9 cellular contexts compared by ENCODE assay signal in the genomic region with DNA sequence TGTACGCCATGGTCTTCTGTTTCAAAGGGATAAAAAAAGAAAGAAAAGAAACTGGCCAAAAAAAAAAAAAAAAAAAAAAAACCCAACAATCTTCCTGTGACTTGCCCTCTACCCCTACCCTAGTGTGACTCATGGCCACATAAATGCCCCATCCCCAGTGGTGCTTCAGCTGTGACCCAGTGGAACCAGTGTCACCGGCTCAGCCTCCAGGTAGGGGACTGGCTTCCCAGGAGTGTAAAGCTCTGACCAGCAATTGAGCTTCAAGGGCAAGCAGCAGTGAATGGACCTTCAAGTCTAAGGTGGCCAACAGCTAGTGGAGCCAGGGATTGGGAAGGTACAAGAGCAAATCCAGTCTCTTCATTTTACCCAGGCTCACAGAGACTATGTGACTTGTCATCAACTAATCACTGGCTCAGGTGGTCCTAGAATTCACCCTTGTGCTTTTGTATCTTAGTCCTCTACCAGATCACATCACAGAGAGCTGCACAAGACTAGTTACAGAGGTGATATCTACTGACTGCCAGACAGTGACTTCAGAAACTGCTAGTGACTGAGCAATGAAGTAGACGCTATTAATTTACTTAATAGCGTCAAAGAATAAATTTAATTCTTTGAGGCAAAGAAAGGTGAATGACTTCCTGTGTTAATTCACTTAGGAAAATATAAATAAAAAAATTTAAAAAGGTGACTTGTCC. TPM values are rescaled to one million over a fixed set of nuclear protein-coding genes. Genes with fewer than 3 reads are reported as not detected.
A peak's percentile ranks its signal among the peaks of the same experiment; 100 is the strongest.
DNase-seq lines count a peak whose midpoint lies in the region; ATAC-seq, FAIRE-seq and TF ChIP-seq lines count a peak whose summit lies in the region.
"Had no signal": no experiment of that assay in that cellular context is flagged by ENCODE, and none has a peak within 500 bp of the region (broad histone marks: within the 10 kb centered on the region; RNA-seq: fewer than 3 reads in every experiment).

No MANE protein-coding gene starts in this region.

- H3K9me3 Mint-ChIP-seq in Caco-2 (ENCODE audit: unreplicated experiment) (no peaks in the 10 kb centered on the region), natural killer cell (no peaks in the 10 kb centered on the region)
- H3K9me3 Mint-ChIP-seq in activated naive CD8-positive, alpha-beta T cell treated with anti-CD3 and anti-CD28 coated beads, Interleukin-2, amount 50 U/mL, for 24 hours = no peaks in the 10 kb centered on the region

- no peaks in the 10 kb centered on the region for H3K36me3 ChIP-seq in Caco-2 (ENCODE audit: control insufficient read depth, insufficient read depth, low read length)
- H3K36me3 ChIP-seq in kidney (ENCODE audit: control insufficient read depth in 1 of 2, insufficient read depth in 2 of 2, low read length in 2 of 2) = peaks cover 0 to 4% of the 10 kb centered on the region in 2 donors

- no peaks in the 10 kb centered on the region for H3K27me3 ChIP-seq in Caco-2 (replicated peaks; ENCODE audit: control insufficient read depth, insufficient read depth, low read length)
- H3K27me3 ChIP-seq: heart right ventricle had no signal

- DNase-seq in Caco-2 (peak; percentile 45 to 53), natural killer cell (no peak), NCI-H345 treated with DMSO at 0.1 percent for 48 hours (lab: John Stamatoyannopoulos, UW; ENCODE audit: unreplicated experiment) (no peak), kidney (no peak)
- DNase-seq in Jurkat, Clone E6-1 (ENCODE audit: low read depth, low spot score) = no peak
- peak; percentile 22 for DNase-seq in activated naive CD8-positive, alpha-beta T cell treated with anti-CD3 and anti-CD28 coated beads, Interleukin-2, amount 50 U/mL, for 24 hours
- DNase-seq in central memory CD4-positive, alpha-beta T cell = no peak

- BruUV-seq in Caco-2 (replicated peaks; lab: Mats Ljungman, UMichigan) = no TSS peak

- peak; percentile 41 for ATAC-seq in activated naive CD8-positive, alpha-beta T cell treated with anti-CD3 and anti-CD28 coated beads, Interleukin-2, amount 50 U/mL, for 24 hours
- ATAC-seq in natural killer cell = no peak
- no peak for ATAC-seq in HG02588 (IDR thresholded peaks at IDR 0.05; ENCODE audit: unreplicated experiment)

- no peak overlapping the region for H3K4me3 ChIP-seq in Caco-2 (ENCODE audit: low read depth, low read length)
- peak overlapping the region; percentile 64 for H3K4me3 ChIP-seq in Jurkat, Clone E6-1 (ENCODE audit: low read length)
- no peak overlapping the region for H3K4me3 ChIP-seq in kidney (ENCODE audit: low read length in 2 of 2)

- no peaks in the 10 kb centered on the region for H3K9me3 ChIP-seq in Caco-2
- H3K9me3 ChIP-seq in kidney (ENCODE audit: control insufficient read depth in 1 of 2, low read length in 2 of 2) = no peaks in the 10 kb centered on the region
- H3K9me3 ChIP-seq: heart right ventricle had no signal

- FAIRE-seq in kidney (lab: Jason Lieb, UNC) = no peak

- CTCF ChIA-PET in Caco-2 (lab: Charles Lee) = interaction anchor here (0.6 to 0.8 kb wide), 2 partner anchors 9 to 603 kb away, joined by 3 read pairs; no protein-coding TSS in a partner anchor

- POLR2A ChIA-PET in Caco-2 (lab: Charles Lee) = interaction anchor here (1.7 kb wide), 1 partner anchor 293 kb away, joined by 6 read pairs; a partner anchor contains a TSS

- H3K36me3 Mint-ChIP-seq in Caco-2 (ENCODE audit: insufficient read depth, unreplicated experiment) (no peaks in the 10 kb centered on the region), natural killer cell (no peaks in the 10 kb centered on the region)
- peaks cover 10% of the 10 kb centered on the region for H3K36me3 Mint-ChIP-seq in activated naive CD8-positive, alpha-beta T cell treated with anti-CD3 and anti-CD28 coated beads, Interleukin-2, amount 50 U/mL, for 24 hours (ENCODE audit: low read depth)

- peak overlapping the region; percentile 89 for H3K27ac Mint-ChIP-seq in Caco-2 (ENCODE audit: unreplicated experiment)
- H3K27ac Mint-ChIP-seq in activated naive CD8-positive, alpha-beta T cell treated with anti-CD3 and anti-CD28 coated beads, Interleukin-2, amount 50 U/mL, for 24 hours = peak overlapping the region; percentile 92
- peak overlapping the region; percentile 83 to 95 for H3K27ac Mint-ChIP-seq in natural killer cell

- H3K4me3 Mint-ChIP-seq in Caco-2 (ENCODE audit: unreplicated experiment) (peak overlapping the region; percentile 80), natural killer cell (peak overlapping the region; percentile 87)
- peak overlapping the region; percentile 83 for H3K4me3 Mint-ChIP-seq in activated naive CD8-positive, alpha-beta T cell treated with anti-CD3 and anti-CD28 coated beads, Interleukin-2, amount 50 U/mL, for 24 hours

- H3K27me3 Mint-ChIP-seq in Caco-2 (ENCODE audit: insufficient read depth, unreplicated experiment) = no peaks in the 10 kb centered on the region
- H3K27me3 Mint-ChIP-seq in activated naive CD8-positive, alpha-beta T cell treated with anti-CD3 and anti-CD28 coated beads, Interleukin-2, amount 50 U/mL, for 24 hours = no peaks in the 10 kb centered on the region
- no peaks in the 10 kb centered on the region for H3K27me3 Mint-ChIP-seq in natural killer cell (ENCODE audit: low read depth in 2 of 2)

- peaks cover 8% of the 10 kb centered on the region for H3K4me1 Mint-ChIP-seq in Caco-2 (ENCODE audit: low read depth, unreplicated experiment)
- peaks cover 40% of the 10 kb centered on the region for H3K4me1 Mint-ChIP-seq in activated naive CD8-positive, alpha-beta T cell treated with anti-CD3 and anti-CD28 coated beads, Interleukin-2, amount 50 U/mL, for 24 hours
- peaks cover 33 to 38% of the 10 kb centered on the region in 2 donors for H3K4me1 Mint-ChIP-seq in natural killer cell

- H3K4me1 ChIP-seq in Caco-2 (peaks cover 11% of the 10 kb centered on the region), kidney (ENCODE audit: control insufficient read depth in 1 of 2, insufficient read depth in 1 of 2, low read depth in 1 of 2, low read length in 2 of 2) (peaks cover 12 to 17% of the 10 kb centered on the region in 2 donors)

- intact Hi-C loops in Caco-2 (cut with micrococcal nuclease; ENCODE audit: unreplicated experiment) (no loop called here), natural killer cell (cut with micrococcal nuclease) (no loop called here), kidney (cut with DNase I) (no loop called here)

- TF ChIP-seq CTCF in Caco-2 (IDR thresholded peaks at IDR 0.05; ENCODE audit: insufficient read depth in 1 of 2, low read depth in 1 of 2, low read length in 1 of 2, severe bottlenecking in 1 of 2, unreplicated experiment in 1 of 2) (no peak), natural killer cell (IDR thresholded peaks at IDR 0.05) (no peak), kidney (IDR thresholded peaks at IDR 0.05; ENCODE audit: borderline replicate concordance, extremely low read depth, insufficient read depth) (no peak)

- peak overlapping the region in 1 of 2 donors; percentile 45 for H3K27ac ChIP-seq in kidney (ENCODE audit: low read depth in 2 of 2, low read length in 2 of 2)

- peak overlapping the region in 1 of 2 donors; percentile 83 for H3K9ac ChIP-seq in kidney (ENCODE audit: low read length in 2 of 2)

RNA-seq across cellular contexts. Expression of a gene that starts 1.3 kb away (rescaled TPM):
- total RNA-seq in Caco-2 (2022) (25.7 and 26.0 TPM in 2 replicates), natural killer cell (10 to 100 TPM; 22.7 to 31.8 (median 27.7) TPM), kidney (25.8 TPM)
- polyA plus RNA-seq in Jurkat, Clone E6-1 (2012; ENCODE audit: insufficient read depth, insufficient read length) = 20.9 TPM
- 6.7 TPM for polyA plus RNA-seq in kidney (ENCODE audit: insufficient read depth, low read depth, low replicate concordance)

RNA-seq across cellular contexts. Expression of a gene that starts 6.5 kb away (rescaled TPM):
- total RNA-seq in Caco-2 (2022) (21.1 and 24.8 TPM in 2 replicates), natural killer cell (10 to 100 TPM; 19.4 to 23.5 (median 23.2) TPM), kidney (15.0 TPM)
- 22.8 TPM for polyA plus RNA-seq in Jurkat, Clone E6-1 (2012; ENCODE audit: insufficient read depth, insufficient read length)
- 6.8 TPM for polyA plus RNA-seq in kidney (ENCODE audit: insufficient read depth, low read depth, low replicate concordance)

Comparison
In these comparisons a context has a peak if more than half of its experiments do, and no peak if none do; other contexts are left out.
1. DNase-seq: peak in Caco-2 (2 of 2) and activated naive CD8-positive, alpha-beta T cell treated with anti-CD3 and anti-CD28 coated beads, Interleukin-2, amount 50 U/mL, for 24 hours (single experiment); none in Jurkat, Clone E6-1 (single experiment), natural killer cell (single experiment), central memory CD4-positive, alpha-beta T cell (single experiment), NCI-H345 treated with DMSO at 0.1 percent for 48 hours (single experiment) and kidney (single experiment).
2. Peak in every context shown above with its lines, with median percentiles within 50 percentile points of each other: H3K27ac Mint-ChIP-seq and H3K4me3 Mint-ChIP-seq.